1 cellular context compared by ENCODE assay signal in genomic region chr5:42520203-42520602, GRCh38.
TF ChIP-seq lines count a peak whose summit lies in the region.

No MANE protein-coding gene starts in this region.

TF ChIP-seq in SK-N-SH, 30 proteins besides CTCF, POLR2A, EP300 and RAD21 (continued from another document):
- TF ChIP-seq, protein P1, sequence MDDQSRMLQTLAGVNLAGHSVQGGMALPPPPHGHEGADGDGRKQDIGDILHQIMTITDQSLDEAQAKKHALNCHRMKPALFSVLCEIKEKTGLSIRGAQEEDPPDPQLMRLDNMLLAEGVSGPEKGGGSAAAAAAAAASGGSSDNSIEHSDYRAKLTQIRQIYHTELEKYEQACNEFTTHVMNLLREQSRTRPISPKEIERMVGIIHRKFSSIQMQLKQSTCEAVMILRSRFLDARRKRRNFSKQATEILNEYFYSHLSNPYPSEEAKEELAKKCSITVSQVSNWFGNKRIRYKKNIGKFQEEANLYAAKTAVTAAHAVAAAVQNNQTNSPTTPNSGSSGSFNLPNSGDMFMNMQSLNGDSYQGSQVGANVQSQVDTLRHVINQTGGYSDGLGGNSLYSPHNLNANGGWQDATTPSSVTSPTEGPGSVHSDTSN (IDR thresholded peaks at IDR 0.05) = no peak
- TF ChIP-seq FOXM1 (IDR thresholded peaks at IDR 0.05; ENCODE audit: low read depth) (no peak), SMC3 (IDR thresholded peaks at IDR 0.05; ENCODE audit: low read depth, low read length) (no peak)
